In genomic region chr16:74698220-74698619, GRCh38 we compare ENCODE assay signal across 11 cellular contexts. TPM values are rescaled to one million over a fixed set of nuclear protein-coding genes. Genes with fewer than 3 reads are reported as not detected.
DNase-seq lines count a peak whose midpoint lies in the region; ATAC-seq and TF ChIP-seq lines count a peak whose summit lies in the region.
"Had no signal": no experiment of that assay in that cellular context is flagged by ENCODE, and none has a peak within 500 bp of the region (broad histone marks: within the 10 kb centered on the region; RNA-seq: fewer than 3 reads in every experiment).

No MANE protein-coding gene starts in this region.

- 45 to 70% (median 49%) methylated on average over 4 of the region's 4 CpGs for WGBS in spleen, 5 donors

- H3K9me3 ChIP-seq in spleen = no peaks in the 10 kb centered on the region

- peaks cover 31 to 95% (median 62%) of the 10 kb centered on the region in 6 donors for H3K4me1 ChIP-seq in spleen

- ATAC-seq in activated CD4-positive, CD25-positive, alpha-beta regulatory T cell treated with anti-CD3 and anti-CD28 coated beads, Interleukin-2, amount 50 U/mL, for 24 hours = peak; percentile 25 to 39
- ATAC-seq: left colon had no signal

- H3K4me3 ChIP-seq in choroid plexus epithelial cell (ENCODE audit: low read depth, low read length) (no peak overlapping the region), spleen (peak overlapping the region in 6 of 8 donors; percentile 24 to 98 (median 88))

- H3K27me3 ChIP-seq in spleen (replicated peaks in 1 of 7) = no peaks in the 10 kb centered on the region

- H3K36me3 ChIP-seq in spleen = peaks cover 0 to 35% (median 17%) of the 10 kb centered on the region in 6 donors

- TF ChIP-seq POLR2A in spleen (IDR thresholded peaks at IDR 0.05) = no peak

- H3K27ac ChIP-seq in spleen = peak overlapping the region; percentile 19 to 98 (median 82)

- no peak for DNase-seq in activated CD4-positive, CD25-positive, alpha-beta regulatory T cell (lab: John Stamatoyannopoulos, UW)
- peak; percentile 71 for DNase-seq in MV-4-11 (lab: John Stamatoyannopoulos, UW)
- peak; percentile 11 for DNase-seq in choroid plexus epithelial cell (ENCODE audit: low read depth)
- no peak for DNase-seq in spleen
- no peak for DNase-seq in LoVo (ENCODE audit: low spot score)
- DNase-seq in NCI-H345 (lab: John Stamatoyannopoulos, UW) = no peak
- no peak for DNase-seq in NCI-H187 (lab: John Stamatoyannopoulos, UW)
- DNase-seq: activated CD4-positive, alpha-beta T cell treated with anti-CD3 and anti-CD28 coated beads for 1 hour; left colon; stimulated activated CD4-positive, alpha-beta T cell treated with anti-CD3 and anti-CD28 coated beads, Interleukin-4, amount 100 ng/mL, for 1 hour had no signal

- intact Hi-C loops in spleen (cut with DNase I; ENCODE audit: low total_unique reads) = no loop called here

- TF ChIP-seq CTCF in choroid plexus epithelial cell (conservative IDR thresholded peaks at IDR 0.05; ENCODE audit: low read depth, low read length) (no peak), spleen (IDR thresholded peaks at IDR 0.05 in 8 of 11, conservative IDR thresholded peaks at IDR 0.05 in 3 of 11) (no peak)

RNA-seq across cellular contexts. Expression of gene MLKL, which starts 2.4 kb away (rescaled TPM):
- 10 to 100 TPM; 45.1 to 69.6 (median 52.7) TPM for total RNA-seq in spleen
- 10 to 100 TPM; 21.4 to 39.0 (median 32.1) TPM for polyA plus RNA-seq in spleen

RNA-seq across cellular contexts. Expression of gene RFWD3, which starts 31.5 kb away (rescaled TPM):
- total RNA-seq in spleen = 10 to 100 TPM; 20.3 to 40.6 (median 32.5) TPM
- 10 to 100 TPM in 1 of 3 donors, 1 to 10 TPM in 2; 4.6 to 10.4 (median 5.1) TPM for polyA plus RNA-seq in spleen

Comparison
In these comparisons a context has a peak if more than half of its experiments do, and no peak if none do; other contexts are left out.
1. DNase-seq: peak in MV-4-11 (single experiment) and choroid plexus epithelial cell (single experiment); none in activated CD4-positive, CD25-positive, alpha-beta regulatory T cell (0 of 4), spleen (single experiment), LoVo (single experiment), NCI-H345 (single experiment) and NCI-H187 (0 of 2).